21 cellular contexts compared by ENCODE assay signal in the genomic region with DNA sequence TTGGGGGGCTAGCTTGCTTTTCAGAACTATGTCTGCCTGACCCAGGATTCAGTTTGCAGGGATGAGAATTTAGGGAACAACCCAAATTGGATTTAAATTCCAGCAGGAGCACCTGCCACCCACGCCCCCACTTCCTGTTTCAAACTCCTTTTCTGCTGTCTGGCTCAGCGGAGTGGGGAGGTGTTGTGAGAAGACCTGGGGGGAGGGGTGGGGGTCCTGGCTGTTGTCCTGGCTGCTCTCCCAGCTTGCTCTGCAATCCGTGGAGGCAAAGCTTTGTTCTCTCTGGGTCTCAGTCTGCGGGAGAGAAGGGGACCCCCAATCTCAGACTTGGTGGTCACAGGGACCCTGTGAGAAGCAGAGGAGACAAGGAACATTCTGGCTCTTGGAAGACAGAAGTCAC. TPM values are rescaled to one million over a fixed set of nuclear protein-coding genes. Genes with fewer than 3 reads are reported as not detected.
"Had no signal": no experiment of that assay in that cellular context is flagged by ENCODE, and none has a peak within 500 bp of the region (broad histone marks: within the 10 kb centered on the region; RNA-seq: fewer than 3 reads in every experiment).

No MANE protein-coding gene starts in this region.

- H3K36me3 Mint-ChIP-seq: naive thymus-derived CD8-positive, alpha-beta T cell had no signal

- DNase-seq: cortex of kidney; effector memory CD4-positive, alpha-beta T cell; gastrocnemius medialis; glutamatergic neuron; kidney glomerular epithelial cell; mammary epithelial cell; mucosa of descending colon; naive thymus-derived CD8-positive, alpha-beta T cell; nucleus accumbens; ovary; right cardiac atrium; small intestine; stimulated activated CD4-positive, alpha-beta T cell treated with anti-CD3 and anti-CD28 coated beads, Interleukin-2, amount 100 ng/mL, for 48 hours; stimulated activated naive CD4-positive, alpha-beta T cell treated with Interleukin-2 at 50 U/mL for 16 hours; trophoblast cell had no signal

- H3K4me1 Mint-ChIP-seq: naive thymus-derived CD8-positive, alpha-beta T cell had no signal

- H3K27ac Mint-ChIP-seq: naive thymus-derived CD8-positive, alpha-beta T cell; progenitor cell of endocrine pancreas had no signal

- H3K4me1 ChIP-seq: esophagus muscularis mucosa, gastrocnemius medialis had no signal

- H3K27me3 ChIP-seq: ovary had no signal

- H3K4me3 ChIP-seq: esophagus muscularis mucosa, gastrocnemius medialis, mucosa of descending colon, ovary had no signal

- ATAC-seq: gastrocnemius medialis; left lobe of liver; mucosa of descending colon; naive thymus-derived CD8-positive, alpha-beta T cell; right cardiac atrium had no signal

- H3K9me3 ChIP-seq: esophagus muscularis mucosa, gastrocnemius medialis, mucosa of descending colon, ovary had no signal

- H3K36me3 ChIP-seq: esophagus muscularis mucosa, gastrocnemius medialis, ovary had no signal

- H3K4me3 Mint-ChIP-seq: naive thymus-derived CD8-positive, alpha-beta T cell had no signal

- H3K27ac ChIP-seq: epithelial cell of prostate, esophagus muscularis mucosa, gastrocnemius medialis, ovary had no signal

RNA-seq across cellular contexts. Expression of gene KCNK18, which starts 0.8 kb away (rescaled TPM):
- polyA plus RNA-seq: mammary epithelial cell; naive thymus-derived CD8-positive, alpha-beta T cell; neural cell; ovary; right cardiac atrium; small intestine; urinary bladder had no signal

RNA-seq across cellular contexts. Expression of gene SLC18A2, which starts 42.8 kb away (rescaled TPM):
- polyA plus RNA-seq: mammary epithelial cell had no signal
